Comparison of ENCODE assay signal across 11 cellular contexts in genomic region chr1:66282885-66283284, GRCh38.
DNase-seq lines count a peak whose midpoint lies in the region; ATAC-seq, FAIRE-seq and TF ChIP-seq lines count a peak whose summit lies in the region.
"Had no signal": no experiment of that assay in that cellular context is flagged by ENCODE, and none has a peak within 500 bp of the region (broad histone marks: within the 10 kb centered on the region; RNA-seq: fewer than 3 reads in every experiment).

No MANE protein-coding gene starts in this region.

- TF ChIP-seq CTCF in A549 (IDR thresholded peaks at IDR 0.05) (no peak), GM12865 (IDR thresholded peaks at IDR 0.05; ENCODE audit: insufficient read depth, low read depth, low read length, missing control alignments) (no peak), OCI-LY1 (IDR thresholded peaks at IDR 0.05; ENCODE audit: low read length) (no peak), keratinocyte (optimal IDR thresholded peaks at IDR 0.05 in 1 of 3, IDR thresholded peaks at IDR 0.05 in 1 of 3, conservative IDR thresholded peaks at IDR 0.05 in 1 of 3; ENCODE audit: extremely low read depth in 1 of 3, insufficient read depth in 2 of 3, low read length in 3 of 3) (no peak)

- no peaks in the 10 kb centered on the region for H3K79me2 ChIP-seq in OCI-LY1 (ENCODE audit: insufficient read depth, low read length)
- no peaks in the 10 kb centered on the region for H3K79me2 ChIP-seq in keratinocyte (ENCODE audit: control insufficient read depth, insufficient read depth, low read length)
- H3K79me2 ChIP-seq: parathyroid adenoma had no signal

- no peak for ATAC-seq in A549

- no peaks in the 10 kb centered on the region for H3K9me2 ChIP-seq in OCI-LY1 (ENCODE audit: low read depth, low read length)

- dilution Hi-C loops in keratinocyte (cut with MboI; ENCODE audit: extremely low pct_ligation_motif_present, low sequenced_read_pairs), result no loop called here

- POLR2A ChIA-PET in A549 (lab: Yijun Ruan, JAX), result no interaction called here

- CTCF ChIA-PET in A549 (lab: Yijun Ruan, JAX), result interaction anchor here (1.2 to 2.1 kb wide), 4 partner anchors 11 to 163 kb away, joined by 3 to 6 read pairs (median 4); no protein-coding TSS in a partner anchor

- no peak for TF ChIP-seq RAD21 in A549 (conservative IDR thresholded peaks at IDR 0.05 in 1 of 2, IDR thresholded peaks at IDR 0.05 in 1 of 2)

- no peak for TF ChIP-seq EP300 in A549 (IDR thresholded peaks at IDR 0.05)

- H4K20me1 ChIP-seq in OCI-LY1 (ENCODE audit: insufficient read depth, low read length), result no peaks in the 10 kb centered on the region
- H4K20me1 ChIP-seq in keratinocyte (ENCODE audit: control insufficient read depth, extremely low read depth, insufficient read depth, low read length), result no peaks in the 10 kb centered on the region

- H3K4me2 ChIP-seq in A549, result peak overlapping the region; percentile 53
- peak overlapping the region; percentile 52 for H3K4me2 ChIP-seq in OCI-LY1 (ENCODE audit: low read length)
- H3K4me2 ChIP-seq in keratinocyte (ENCODE audit: control insufficient read depth, extremely low read depth, insufficient read depth, low read depth, low read length), result peak overlapping the region; percentile 4

- H3K36me3 ChIP-seq in OCI-LY1 (ENCODE audit: insufficient read depth, low read length) (no peaks in the 10 kb centered on the region), keratinocyte (ENCODE audit: control insufficient read depth in 2 of 2, extremely low read depth in 1 of 2, insufficient read depth in 2 of 2, low read length in 2 of 2) (no peaks in the 10 kb centered on the region)

- H3F3A ChIP-seq in OCI-LY1 (ENCODE audit: insufficient read depth, low read length), result no peaks in the 10 kb centered on the region

- no peak for TF ChIP-seq POLR2A in A549 (IDR thresholded peaks at IDR 0.05; ENCODE audit: low read length)

- no peak overlapping the region for H3K9ac ChIP-seq in OCI-LY1 (ENCODE audit: low read length)
- no peak overlapping the region for H3K9ac ChIP-seq in keratinocyte (ENCODE audit: control insufficient read depth, extremely low read depth, insufficient read depth, low read length)
- H3K9ac ChIP-seq: parathyroid adenoma had no signal

- FAIRE-seq in A549 (lab: Jason Lieb, UNC) (no peak), keratinocyte (lab: Jason Lieb, UNC) (no peak), RCC 7860 (lab: Jason Lieb, UNC) (no peak)

- H3K27me3 ChIP-seq in OCI-LY1 (ENCODE audit: insufficient read depth, low read length) (no peaks in the 10 kb centered on the region), keratinocyte (ENCODE audit: control insufficient read depth, extremely low read depth, insufficient read depth, low read length) (no peaks in the 10 kb centered on the region)

- H3K4me1 ChIP-seq in A549, result peaks cover 66% of the 10 kb centered on the region
- H3K4me1 ChIP-seq in OCI-LY1 (ENCODE audit: insufficient read depth, low read length, severe bottlenecking), result peaks cover 57% of the 10 kb centered on the region
- H3K4me1 ChIP-seq in keratinocyte (ENCODE audit: control insufficient read depth, extremely low read depth, insufficient read depth, low read length), result peaks cover 27% of the 10 kb centered on the region
- H3K4me1 ChIP-seq: parathyroid adenoma had no signal

- no peaks in the 10 kb centered on the region for H3K9me1 ChIP-seq in keratinocyte (ENCODE audit: control insufficient read depth, extremely low read depth, insufficient read depth, low read length)

- H3K9me3 ChIP-seq in A549, result no peaks in the 10 kb centered on the region
- no peaks in the 10 kb centered on the region for H3K9me3 ChIP-seq in OCI-LY1 (ENCODE audit: low read length)
- H3K9me3 ChIP-seq in keratinocyte (ENCODE audit: control insufficient read depth, low read depth, low read length), result no peaks in the 10 kb centered on the region

- DNase-seq in A549 (ENCODE audit: low read depth in 1 of 2, low spot score in 1 of 2), result no peak
- no peak for DNase-seq in GM12865 (ENCODE audit: low read depth)
- no peak for DNase-seq in keratinocyte (ENCODE audit: low read depth, low spot score)
- no peak for DNase-seq in NCI-H1436 treated with DMSO at 0.1 percent for 48 hours (lab: John Stamatoyannopoulos, UW)
- DNase-seq in RCC 7860 (ENCODE audit: low spot score), result no peak
- no peak for DNase-seq in stimulated activated CD4-positive, alpha-beta T cell treated with anti-CD3 and anti-CD28 coated beads, Interleukin-4, amount 100 ng/mL, for 1 hour
- DNase-seq in stimulated activated CD4-positive, alpha-beta T cell treated with anti-CD3 and anti-CD28 coated beads, Interleukin-2, amount 100 ng/mL, for 24 hours, result no peak
- DNase-seq: activated CD4-positive, CD25-positive, alpha-beta regulatory T cell treated with anti-CD3 and anti-CD28 coated beads, Interleukin-2, amount 50 U/mL, for 72 hours; NCI-H1694 had no signal

- no peak overlapping the region for H2AFZ ChIP-seq in OCI-LY1 (ENCODE audit: low read length)
- H2AFZ ChIP-seq in keratinocyte (ENCODE audit: control insufficient read depth, low read length), result no peak overlapping the region
- H2AFZ ChIP-seq: parathyroid adenoma had no signal

- H3K27ac ChIP-seq in A549 (peak overlapping the region; percentile 60 to 77), OCI-LY1 (ENCODE audit: low read depth, low read length, poor library complexity, severe bottlenecking) (peak overlapping the region; percentile 94), keratinocyte (ENCODE audit: control insufficient read depth, insufficient read depth, low read length) (peak overlapping the region; percentile 11)
- H3K27ac ChIP-seq: parathyroid adenoma had no signal

- H3K4me3 ChIP-seq in A549, result no peak overlapping the region
- H3K4me3 ChIP-seq in GM12865 (ENCODE audit: low read depth, low read length), result peak overlapping the region; percentile 33; the same call in 1 of the 2 replicates
- no peak overlapping the region for H3K4me3 ChIP-seq in OCI-LY1 (ENCODE audit: low read depth, low read length, poor library complexity, severe bottlenecking)
- H3K4me3 ChIP-seq in keratinocyte (ENCODE audit: control insufficient read depth in 2 of 3, extremely low read depth in 1 of 3, insufficient read depth in 2 of 3, low read depth in 1 of 3, low read length in 3 of 3), result no peak overlapping the region

TF ChIP-seq in A549, 52 proteins besides CTCF, POLR2A, EP300 and RAD21 (continues in another document):
- no peak for TF ChIP-seq ATOH8 (CRISPR knock-in tag; IDR thresholded peaks at IDR 0.05; ENCODE audit: low read depth)
- TF ChIP-seq JUNB (IDR thresholded peaks at IDR 0.05), result no peak
- TF ChIP-seq CEBPB (IDR thresholded peaks at IDR 0.05), result no peak
- TF ChIP-seq REST (IDR thresholded peaks at IDR 0.05), result no peak
- TF ChIP-seq ELK1 (IDR thresholded peaks at IDR 0.05; ENCODE audit: low read depth, low read length), result no peak
- TF ChIP-seq FOSL2 (IDR thresholded peaks at IDR 0.05), result no peak
- no peak for TF ChIP-seq FOSL2 (CRISPR knock-in tag; IDR thresholded peaks at IDR 0.05)
- no peak for TF ChIP-seq MYC (IDR thresholded peaks at IDR 0.05; ENCODE audit: borderline replicate concordance, low read length)
- no peak for TF ChIP-seq TFCP2L1 (CRISPR knock-in tag; IDR thresholded peaks at IDR 0.05)
- TF ChIP-seq JUN (IDR thresholded peaks at IDR 0.05), result no peak
- no peak for TF ChIP-seq GATA3 (IDR thresholded peaks at IDR 0.05; ENCODE audit: borderline replicate concordance)
- no peak for TF ChIP-seq EHMT2 (IDR thresholded peaks at IDR 0.05; ENCODE audit: low read depth)
- no peak for TF ChIP-seq FOSB (CRISPR knock-in tag; IDR thresholded peaks at IDR 0.05)

Comparison
In these comparisons a context has a peak if more than half of its experiments do, and no peak if none do; other contexts are left out.
1. H3K27ac ChIP-seq: peak in every context shown above with its lines; median percentile 94 in OCI-LY1; 68 in A549; 11 in keratinocyte.